In genomic region chr11:96234866-96235441, GRCh38 we compare ENCODE assay signal across 15 cellular contexts.
DNase-seq lines count a peak whose midpoint lies in the region; ATAC-seq and TF ChIP-seq lines count a peak whose summit lies in the region.
"Had no signal": no experiment of that assay in that cellular context is flagged by ENCODE, and none has a peak within 500 bp of the region (broad histone marks: within the 10 kb centered on the region; RNA-seq: fewer than 3 reads in every experiment).

No MANE protein-coding gene starts in this region.

- peaks cover 9% of the 10 kb centered on the region in 2 donors for H3K36me3 Mint-ChIP-seq in activated T-cell treated with anti-CD3 and anti-CD28 coated beads, Interleukin-2, amount 50 U/mL, for 72 hours (ENCODE audit: insufficient read depth in 2 of 2)

- TF ChIP-seq CTCF in choroid plexus epithelial cell (conservative IDR thresholded peaks at IDR 0.05; ENCODE audit: low read depth, low read length) (no peak), Peyer's patch (IDR thresholded peaks at IDR 0.05) (no peak)

- peaks cover 54% of the 10 kb centered on the region for H3K4me1 Mint-ChIP-seq in activated T-cell treated with anti-CD3 and anti-CD28 coated beads, Interleukin-2, amount 50 U/mL, for 72 hours (ENCODE audit: low read depth)
- peaks cover 33% of the 10 kb centered on the region for H3K4me1 Mint-ChIP-seq in stimulated activated naive CD8-positive, alpha-beta T cell treated with anti-CD3 and anti-CD28 coated beads, Interleukin-15, amount 100 ng/mL, for 72 hours

- TF ChIP-seq POLR2A in Peyer's patch (IDR thresholded peaks at IDR 0.05), result no peak

- peaks cover 0 to 1% of the 10 kb centered on the region in 2 donors for H3K9me3 Mint-ChIP-seq in activated T-cell treated with anti-CD3 and anti-CD28 coated beads, Interleukin-2, amount 50 U/mL, for 72 hours
- H3K9me3 Mint-ChIP-seq in stimulated activated naive CD8-positive, alpha-beta T cell treated with anti-CD3 and anti-CD28 coated beads, Interleukin-15, amount 100 ng/mL, for 72 hours, result no peaks in the 10 kb centered on the region
- H3K9me3 Mint-ChIP-seq: IgD-negative memory B cell had no signal

- H3K9me3 ChIP-seq in Peyer's patch, result no peaks in the 10 kb centered on the region

- no peaks in the 10 kb centered on the region for H3K27me3 ChIP-seq in Peyer's patch

- H3K4me3 ChIP-seq in choroid plexus epithelial cell (ENCODE audit: low read depth, low read length), result no peak overlapping the region
- no peak overlapping the region for H3K4me3 ChIP-seq in Peyer's patch
- H3K4me3 ChIP-seq: lung had no signal

- H3K27ac ChIP-seq in Peyer's patch, result peak overlapping the region in 1 of 4 donors; percentile 37

- H3K27ac Mint-ChIP-seq in activated T-cell treated with anti-CD3 and anti-CD28 coated beads, Interleukin-2, amount 50 U/mL, for 72 hours, result peak overlapping the region; percentile 100
- H3K27ac Mint-ChIP-seq in stimulated activated naive CD8-positive, alpha-beta T cell treated with anti-CD3 and anti-CD28 coated beads, Interleukin-15, amount 100 ng/mL, for 72 hours, result peak overlapping the region in 1 of 2 donors; percentile 95

- ATAC-seq in activated T-cell treated with anti-CD3 and anti-CD28 coated beads, Interleukin-2, amount 50 U/mL, for 72 hours (replicated peaks in 1 of 2), result peak in 1 of 2 donors; percentile 24
- ATAC-seq in stimulated activated naive CD8-positive, alpha-beta T cell treated with anti-CD3 and anti-CD28 coated beads, Interleukin-15, amount 100 ng/mL, for 72 hours, result no peak
- ATAC-seq in GM21447 (IDR thresholded peaks at IDR 0.05; ENCODE audit: unreplicated experiment), result no peak
- ATAC-seq: esophagus mucosa had no signal

- no peak for DNase-seq in activated T-cell treated with anti-CD3 and anti-CD28 coated beads, Interleukin-2, amount 50 U/mL, for 72 hours
- DNase-seq in activated T-cell treated with anti-CD3 and anti-CD28 coated beads, Interleukin-2, amount 50 U/mL, for 48 hours, result no peak
- peak; percentile 67 for DNase-seq in M059J (ENCODE audit: low read depth)
- peak; percentile 54 for DNase-seq in choroid plexus epithelial cell (ENCODE audit: low read depth)
- no peak for DNase-seq in stimulated activated naive CD8-positive, alpha-beta T cell treated with anti-CD3 and anti-CD28 coated beads, Interleukin-15, amount 100 ng/mL, for 72 hours
- no peak for DNase-seq in Peyer's patch
- no peak for DNase-seq in amniotic stem cell (lab: John Stamatoyannopoulos, UW)
- DNase-seq: NCI-H1436 treated with DMSO at 0.1 percent for 48 hours, NCI-H526, occipital lobe, T-helper 9 cell had no signal

- peaks cover 0 to 8% (median 3%) of the 10 kb centered on the region in 4 donors for H3K4me1 ChIP-seq in Peyer's patch

- no peaks in the 10 kb centered on the region for H3K27me3 Mint-ChIP-seq in activated T-cell treated with anti-CD3 and anti-CD28 coated beads, Interleukin-2, amount 50 U/mL, for 72 hours (ENCODE audit: low read depth)
- no peaks in the 10 kb centered on the region for H3K27me3 Mint-ChIP-seq in stimulated activated naive CD8-positive, alpha-beta T cell treated with anti-CD3 and anti-CD28 coated beads, Interleukin-15, amount 100 ng/mL, for 72 hours
- H3K27me3 Mint-ChIP-seq: IgD-negative memory B cell had no signal

- no peaks in the 10 kb centered on the region for H3K36me3 ChIP-seq in Peyer's patch

- peak overlapping the region; percentile 75 to 91 for H3K4me3 Mint-ChIP-seq in activated T-cell treated with anti-CD3 and anti-CD28 coated beads, Interleukin-2, amount 50 U/mL, for 72 hours
- peak overlapping the region; percentile 46 to 59 for H3K4me3 Mint-ChIP-seq in stimulated activated naive CD8-positive, alpha-beta T cell treated with anti-CD3 and anti-CD28 coated beads, Interleukin-15, amount 100 ng/mL, for 72 hours
- H3K4me3 Mint-ChIP-seq: IgD-negative memory B cell had no signal

Comparison
In these comparisons a context has a peak if more than half of its experiments do, and no peak if none do; other contexts are left out.
1. DNase-seq: peak in M059J (single experiment) and choroid plexus epithelial cell (single experiment); none in activated T-cell treated with anti-CD3 and anti-CD28 coated beads, Interleukin-2, amount 50 U/mL, for 72 hours (0 of 2), activated T-cell treated with anti-CD3 and anti-CD28 coated beads, Interleukin-2, amount 50 U/mL, for 48 hours (0 of 2), stimulated activated naive CD8-positive, alpha-beta T cell treated with anti-CD3 and anti-CD28 coated beads, Interleukin-15, amount 100 ng/mL, for 72 hours (0 of 2), Peyer's patch (0 of 3) and amniotic stem cell (single experiment).